11 cellular contexts compared by ENCODE assay signal in the genomic region with DNA sequence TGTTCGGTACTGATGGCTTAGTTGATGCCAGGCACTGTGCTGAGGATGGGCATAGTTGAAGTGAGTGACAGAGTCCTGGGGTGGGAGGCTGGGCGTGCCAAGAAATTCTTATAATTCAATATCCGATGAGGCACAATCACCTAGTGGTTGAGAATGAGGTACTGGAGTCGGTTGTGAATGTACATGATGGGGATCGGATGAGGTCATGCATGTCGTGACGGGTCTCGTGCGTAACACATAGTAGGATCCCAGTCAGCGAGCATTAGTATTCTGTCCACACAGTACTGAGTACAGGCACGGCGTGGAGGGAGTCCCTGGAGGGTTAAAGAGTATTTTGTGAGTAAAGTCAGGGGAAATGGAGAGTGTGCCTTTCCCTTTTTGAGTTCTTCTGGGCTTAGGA. TPM values are rescaled to one million over a fixed set of nuclear protein-coding genes. Genes with fewer than 3 reads are reported as not detected.
DNase-seq lines count a peak whose midpoint lies in the region; ATAC-seq and TF ChIP-seq lines count a peak whose summit lies in the region.
"Had no signal": no experiment of that assay in that cellular context is flagged by ENCODE, and none has a peak within 500 bp of the region (broad histone marks: within the 10 kb centered on the region; RNA-seq: fewer than 3 reads in every experiment).

No MANE protein-coding gene starts in this region.

- no peak overlapping the region for H3K27ac ChIP-seq in hepatocyte

- peaks cover 70% of the 10 kb centered on the region for H3K4me1 Mint-ChIP-seq in activated T-cell treated with anti-CD3 and anti-CD28 coated beads, Interleukin-2, amount 50 U/mL, for 4 hours (ENCODE audit: low read depth)
- peaks cover 67% of the 10 kb centered on the region for H3K4me1 Mint-ChIP-seq in activated CD8-positive, alpha-beta T cell treated with anti-CD3 and anti-CD28 coated beads for 36 hours (ENCODE audit: low read depth)
- H3K4me1 Mint-ChIP-seq in stimulated activated naive CD8-positive, alpha-beta T cell treated with anti-CD3 and anti-CD28 coated beads, Interleukin-15, amount 100 ng/mL, for 72 hours, result peaks cover 66% of the 10 kb centered on the region

- peaks cover 76% of the 10 kb centered on the region for H4K20me1 ChIP-seq in hepatocyte (ENCODE audit: insufficient read depth, poor library complexity, severe bottlenecking)

- POLR2A ChIA-PET in activated CD8-positive, alpha-beta T cell treated with anti-CD3 and anti-CD28 coated beads for 36 hours (lab: Charles Lee), result interaction anchor here (1.0 to 1.4 kb wide), 2 partner anchors 10 to 12 kb away, joined by 3 read pairs; no protein-coding TSS in a partner anchor

- H3K9me2 ChIP-seq in hepatocyte (replicated peaks; ENCODE audit: insufficient read depth), result no peaks in the 10 kb centered on the region

- H3K27ac Mint-ChIP-seq in activated CD8-positive, alpha-beta T cell treated with anti-CD3 and anti-CD28 coated beads for 36 hours, result peak overlapping the region; percentile 89
- H3K27ac Mint-ChIP-seq in stimulated activated naive CD8-positive, alpha-beta T cell treated with anti-CD3 and anti-CD28 coated beads, Interleukin-15, amount 100 ng/mL, for 72 hours, result peak overlapping the region; percentile 21 to 86

- no peak overlapping the region for H3K4me3 ChIP-seq in hepatocyte

- no peak for DNase-seq in activated T-cell treated with anti-CD3 and anti-CD28 coated beads, Interleukin-2, amount 50 U/mL, for 4 hours
- DNase-seq in activated T-cell treated with anti-CD3 and anti-CD28 coated beads for 4 hours (no peak), hepatocyte (ENCODE audit: low spot score) (no peak), left ventricle myocardium superior (no peak), NCI-H1694 (lab: John Stamatoyannopoulos, UW) (no peak), SK-N-DZ (ENCODE audit: low spot score) (no peak)
- no peak for DNase-seq in activated CD8-positive, alpha-beta T cell treated with anti-CD3 and anti-CD28 coated beads for 36 hours
- no peak for DNase-seq in stimulated activated naive CD8-positive, alpha-beta T cell treated with anti-CD3 and anti-CD28 coated beads, Interleukin-15, amount 100 ng/mL, for 72 hours
- DNase-seq: GOT3, NCI-H446 treated with DMSO at 0.1 percent for 48 hours, retina had no signal

- 93% methylated on average over 12 of the region's 12 CpGs for WGBS in hepatocyte (ENCODE audit: low lambda C conversion rate, missing lambda C conversion rate)

- H3K36me3 ChIP-seq in hepatocyte (replicated peaks; ENCODE audit: insufficient read depth, low read depth), result no peaks in the 10 kb centered on the region

- peaks cover 15% of the 10 kb centered on the region for H3K4me1 ChIP-seq in hepatocyte (ENCODE audit: insufficient read depth)

- H2AFZ ChIP-seq in hepatocyte, result no peak overlapping the region

- TF ChIP-seq CTCF in activated CD8-positive, alpha-beta T cell treated with anti-CD3 and anti-CD28 coated beads for 36 hours (IDR thresholded peaks at IDR 0.05), result no peak
- no peak for TF ChIP-seq CTCF in hepatocyte (IDR thresholded peaks at IDR 0.05; ENCODE audit: poor library complexity)

- peaks cover 46% of the 10 kb centered on the region for H3K36me3 Mint-ChIP-seq in activated T-cell treated with anti-CD3 and anti-CD28 coated beads, Interleukin-2, amount 50 U/mL, for 4 hours (ENCODE audit: insufficient read depth)
- H3K36me3 Mint-ChIP-seq in activated CD8-positive, alpha-beta T cell treated with anti-CD3 and anti-CD28 coated beads for 36 hours (ENCODE audit: low read depth), result peaks cover 75% of the 10 kb centered on the region

- peaks cover 91% of the 10 kb centered on the region for H3K79me2 ChIP-seq in hepatocyte

- ATAC-seq in activated T-cell treated with anti-CD3 and anti-CD28 coated beads, Interleukin-2, amount 50 U/mL, for 4 hours, result no peak
- ATAC-seq in activated CD8-positive, alpha-beta T cell treated with anti-CD3 and anti-CD28 coated beads for 36 hours, result no peak
- no peak for ATAC-seq in stimulated activated naive CD8-positive, alpha-beta T cell treated with anti-CD3 and anti-CD28 coated beads, Interleukin-15, amount 100 ng/mL, for 72 hours
- ATAC-seq in left ventricle myocardium superior, result no peak

- H3K27me3 Mint-ChIP-seq in activated T-cell treated with anti-CD3 and anti-CD28 coated beads, Interleukin-2, amount 50 U/mL, for 4 hours (ENCODE audit: low read depth), result no peaks in the 10 kb centered on the region
- no peaks in the 10 kb centered on the region for H3K27me3 Mint-ChIP-seq in activated CD8-positive, alpha-beta T cell treated with anti-CD3 and anti-CD28 coated beads for 36 hours
- no peaks in the 10 kb centered on the region for H3K27me3 Mint-ChIP-seq in stimulated activated naive CD8-positive, alpha-beta T cell treated with anti-CD3 and anti-CD28 coated beads, Interleukin-15, amount 100 ng/mL, for 72 hours

- peak overlapping the region; percentile 100 for H3K4me3 Mint-ChIP-seq in activated T-cell treated with anti-CD3 and anti-CD28 coated beads, Interleukin-2, amount 50 U/mL, for 4 hours
- H3K4me3 Mint-ChIP-seq in activated CD8-positive, alpha-beta T cell treated with anti-CD3 and anti-CD28 coated beads for 36 hours, result peak overlapping the region; percentile 100
- peak overlapping the region; percentile 99 to 100 for H3K4me3 Mint-ChIP-seq in stimulated activated naive CD8-positive, alpha-beta T cell treated with anti-CD3 and anti-CD28 coated beads, Interleukin-15, amount 100 ng/mL, for 72 hours

- CTCF ChIA-PET in activated CD8-positive, alpha-beta T cell treated with anti-CD3 and anti-CD28 coated beads for 36 hours (lab: Charles Lee), result interaction anchor here (1.0 to 1.4 kb wide), 2 partner anchors 10 to 62 kb away, joined by 3 read pairs; no protein-coding TSS in a partner anchor

- no peaks in the 10 kb centered on the region for H3K27me3 ChIP-seq in hepatocyte

- H3K9me3 Mint-ChIP-seq in activated T-cell treated with anti-CD3 and anti-CD28 coated beads, Interleukin-2, amount 50 U/mL, for 4 hours, result no peaks in the 10 kb centered on the region
- H3K9me3 Mint-ChIP-seq in activated CD8-positive, alpha-beta T cell treated with anti-CD3 and anti-CD28 coated beads for 36 hours, result no peaks in the 10 kb centered on the region
- H3K9me3 Mint-ChIP-seq in stimulated activated naive CD8-positive, alpha-beta T cell treated with anti-CD3 and anti-CD28 coated beads, Interleukin-15, amount 100 ng/mL, for 72 hours, result no peaks in the 10 kb centered on the region

- H3K9me3 ChIP-seq in hepatocyte (ENCODE audit: low read depth), result no peaks in the 10 kb centered on the region

- intact Hi-C loops in activated CD8-positive, alpha-beta T cell treated with anti-CD3 and anti-CD28 coated beads for 36 hours (cut with micrococcal nuclease), result no loop called here
- intact Hi-C loops in left ventricle myocardium superior (cut with micrococcal nuclease), result no loop called here

- peak overlapping the region; percentile 92 for H3K4me2 ChIP-seq in hepatocyte

RNA-seq across cellular contexts. Expression of gene SAFB, which starts 2.8 kb away (rescaled TPM):
- 100 to 1,000 TPM; 169 to 191 (median 186) TPM for total RNA-seq in activated T-cell treated with anti-CD3 and anti-CD28 coated beads, Interleukin-2, amount 50 U/mL, for 4 hours
- 100 to 1,000 TPM; 124 to 132 TPM for total RNA-seq in activated CD8-positive, alpha-beta T cell treated with anti-CD3 and anti-CD28 coated beads for 36 hours
- total RNA-seq in hepatocyte, result 42.0 and 50.2 TPM in 2 replicates
- 75.8 and 96.3 TPM in 2 replicates for polyA plus RNA-seq in hepatocyte
- 66.6 TPM for total RNA-seq in left ventricle myocardium superior
- polyA plus RNA-seq in SK-N-DZ (2014; cell fraction: cytosol; rRNA removed), result 21.0 and 30.1 TPM in 2 replicates
- 45.2 and 117 TPM in 2 replicates for polyA plus RNA-seq in SK-N-DZ (2014; cell fraction: nucleus; rRNA removed)

RNA-seq across cellular contexts. Expression of gene SAFB2, which starts 3.1 kb away (rescaled TPM):
- 100 to 1,000 TPM; 113 to 117 (median 113) TPM for total RNA-seq in activated T-cell treated with anti-CD3 and anti-CD28 coated beads, Interleukin-2, amount 50 U/mL, for 4 hours
- 10 to 100 TPM; 70.8 to 78.0 TPM for total RNA-seq in activated CD8-positive, alpha-beta T cell treated with anti-CD3 and anti-CD28 coated beads for 36 hours
- total RNA-seq in hepatocyte, result 21.1 and 22.7 TPM in 2 replicates
- 42.6 and 67.5 TPM in 2 replicates for polyA plus RNA-seq in hepatocyte
- 45.9 TPM for total RNA-seq in left ventricle myocardium superior
- 8.3 and 12.7 TPM in 2 replicates for polyA plus RNA-seq in SK-N-DZ (2014; cell fraction: cytosol; rRNA removed)
- polyA plus RNA-seq in SK-N-DZ (2014; cell fraction: nucleus; rRNA removed), result 33.5 and 69.8 TPM in 2 replicates

RNA-seq across cellular contexts. Expression of gene MICOS13, which starts 54.7 kb away (rescaled TPM):
- 100 to 1,000 TPM in 2 of 3 donors, 10 to 100 TPM in 1; 90.0 to 107 (median 103) TPM for total RNA-seq in activated T-cell treated with anti-CD3 and anti-CD28 coated beads, Interleukin-2, amount 50 U/mL, for 4 hours
- total RNA-seq in activated CD8-positive, alpha-beta T cell treated with anti-CD3 and anti-CD28 coated beads for 36 hours, result 10 to 100 TPM; 49.4 TPM
- 32.3 and 38.2 TPM in 2 replicates for total RNA-seq in hepatocyte
- 120 and 157 TPM in 2 replicates for polyA plus RNA-seq in hepatocyte
- 167 TPM for total RNA-seq in left ventricle myocardium superior
- 29.8 and 31.0 TPM in 2 replicates for polyA plus RNA-seq in SK-N-DZ (2014; cell fraction: cytosol; rRNA removed)
- polyA plus RNA-seq in SK-N-DZ (2014; cell fraction: nucleus; rRNA removed), result 26.0 and 26.7 TPM in 2 replicates

RNA-seq across cellular contexts. Expression of gene HSD11B1L, which starts 55.2 kb away (rescaled TPM):
- 1 to 10 TPM; 2.6 to 2.7 (median 2.7) TPM for total RNA-seq in activated T-cell treated with anti-CD3 and anti-CD28 coated beads, Interleukin-2, amount 50 U/mL, for 4 hours
- 1 to 10 TPM; 2.7 to 3.5 TPM for total RNA-seq in activated CD8-positive, alpha-beta T cell treated with anti-CD3 and anti-CD28 coated beads for 36 hours
- total RNA-seq in hepatocyte (14.0 and 14.9 TPM in 2 replicates), left ventricle myocardium superior (5.5 TPM)
- 25.1 and 26.0 TPM in 2 replicates for polyA plus RNA-seq in hepatocyte
- 45.0 and 46.0 TPM in 2 replicates for polyA plus RNA-seq in SK-N-DZ (2014; cell fraction: cytosol; rRNA removed)
- 56.8 and 68.8 TPM in 2 replicates for polyA plus RNA-seq in SK-N-DZ (2014; cell fraction: nucleus; rRNA removed)

RNA-seq across cellular contexts. Expression of gene TINCR, which starts 57.9 kb away (rescaled TPM):
- total RNA-seq in activated T-cell treated with anti-CD3 and anti-CD28 coated beads, Interleukin-2, amount 50 U/mL, for 4 hours, result 1 to 10 TPM in 1 of 3 donors, under 1 TPM in 2; 0.63 to 1.4 (median 0.81) TPM
- under 1 TPM; 0.38 to 0.50 TPM for total RNA-seq in activated CD8-positive, alpha-beta T cell treated with anti-CD3 and anti-CD28 coated beads for 36 hours
- total RNA-seq in hepatocyte (0.64 and 1.8 TPM in 2 replicates), left ventricle myocardium superior (not detected)
- polyA plus RNA-seq in hepatocyte, result 2.4 and 4.9 TPM in 2 replicates
- 0.09 TPM in 1 of 2 replicates, not detected in the other for polyA plus RNA-seq in SK-N-DZ (2014; cell fraction: cytosol; rRNA removed)
- polyA plus RNA-seq in SK-N-DZ (2014; cell fraction: nucleus; rRNA removed), result not detected in 2 replicates
